ENCODE assay signal across 3 cellular contexts in the genomic region with DNA sequence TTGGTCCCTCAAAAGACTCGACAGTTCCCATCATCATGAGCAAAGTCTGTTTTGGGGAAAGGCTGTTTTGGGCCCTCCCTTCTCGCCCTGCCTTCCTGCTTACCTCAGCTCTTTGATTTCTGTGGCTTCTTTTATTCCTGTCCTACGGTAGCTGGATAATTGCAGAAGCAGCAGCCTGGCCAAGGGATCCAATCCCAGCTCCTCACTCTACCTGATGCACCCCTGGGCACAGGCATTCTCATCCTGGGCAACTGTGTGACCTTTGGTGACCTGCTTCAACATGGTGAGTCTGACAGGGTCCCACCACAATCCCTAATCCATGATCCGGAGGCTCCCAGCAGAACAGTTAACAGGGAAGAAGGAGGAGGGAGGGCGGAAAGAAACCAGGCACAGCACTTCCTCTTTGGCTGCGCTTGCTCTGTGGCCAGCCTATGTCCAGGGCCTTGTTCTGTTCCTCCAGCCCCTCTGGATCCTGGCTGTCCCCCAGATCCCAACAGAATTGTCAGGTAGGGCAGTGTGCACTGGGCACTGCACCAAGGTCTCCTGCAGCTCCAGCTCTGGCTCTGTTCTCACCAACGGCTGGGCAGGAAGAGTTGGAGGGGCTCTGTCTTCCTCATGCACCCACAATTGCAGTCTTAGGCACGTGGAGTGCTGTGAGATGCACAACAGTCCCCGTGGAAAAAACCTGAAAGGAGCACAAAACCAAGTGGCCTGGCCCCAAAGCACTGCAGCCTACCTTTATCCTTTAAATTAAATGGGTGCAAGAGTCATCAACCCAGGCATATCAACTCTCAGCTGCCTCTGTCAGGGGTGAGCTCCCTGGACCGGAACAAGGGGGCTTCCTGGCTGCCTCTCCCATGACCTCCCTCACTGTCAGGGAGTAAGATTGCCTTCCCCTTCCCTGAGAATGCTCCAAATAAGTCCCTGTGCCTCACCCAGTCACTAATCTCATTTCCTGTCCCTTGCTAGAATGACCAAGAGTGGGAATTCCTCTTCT.
A peak's percentile ranks its signal among the peaks of the same experiment; 100 is the strongest.
TF ChIP-seq lines count a peak whose summit lies in the region.

No MANE protein-coding gene starts in this region.

TF ChIP-seq in liver, 16 proteins besides CTCF, POLR2A, EP300 and RAD21:
- TF ChIP-seq NR2F2 (IDR thresholded peaks at IDR 0.05) (peak; percentile 10), SP1 (IDR thresholded peaks at IDR 0.05) (no peak), MAX (IDR thresholded peaks at IDR 0.05) (no peak)

TF ChIP-seq in HepG2, 621 proteins besides CTCF, POLR2A, EP300 and RAD21:
- TF ChIP-seq ZNF749 (CRISPR knock-in tag; IDR thresholded peaks at IDR 0.05; ENCODE audit: borderline replicate concordance), result no peak
TF ChIP-seq in HepG2: peak in this region for 0.

TF ChIP-seq in H1, 55 proteins besides CTCF, POLR2A, EP300 and RAD21:
- no peak for TF ChIP-seq E2F6 (IDR thresholded peaks at IDR 0.05)
- TF ChIP-seq KDM4A (IDR thresholded peaks at IDR 0.05; ENCODE audit: low read depth, low read length, severe bottlenecking), result no peak
- no peak for TF ChIP-seq TAF7 (optimal IDR thresholded peaks at IDR 0.05; ENCODE audit: borderline replicate concordance, low read depth, low read length)
- TF ChIP-seq TBP (IDR thresholded peaks at IDR 0.05; ENCODE audit: low read depth, low read length), result no peak
- no peak for TF ChIP-seq CBX5 (IDR thresholded peaks at IDR 0.05; ENCODE audit: low read depth, low read length)
- no peak for TF ChIP-seq YY1 (IDR thresholded peaks at IDR 0.05; ENCODE audit: low read depth, low read length)
- no peak for TF ChIP-seq CREB1 (IDR thresholded peaks at IDR 0.05)
- no peak for TF ChIP-seq CBX8 (IDR thresholded peaks at IDR 0.05; ENCODE audit: borderline replicate concordance, low read depth, low read length)
- no peak for TF ChIP-seq CEBPB (IDR thresholded peaks at IDR 0.05; ENCODE audit: low read depth, low read length)
- TF ChIP-seq CHD2 (IDR thresholded peaks at IDR 0.05; ENCODE audit: low read length), result no peak
- TF ChIP-seq SIN3A (conservative IDR thresholded peaks at IDR 0.05 in 1 of 2, IDR thresholded peaks at IDR 0.05 in 1 of 2; ENCODE audit: low read depth in 1 of 2, low read length in 2 of 2), result no peak
- TF ChIP-seq EGR1 (IDR thresholded peaks at IDR 0.05; ENCODE audit: borderline replicate concordance, low read depth, low read length), result no peak
- no peak for TF ChIP-seq HDAC2 (IDR thresholded peaks at IDR 0.05; ENCODE audit: borderline replicate concordance in 1 of 2, low read depth in 2 of 2, low read length in 2 of 2)
- no peak for TF ChIP-seq SP1 (IDR thresholded peaks at IDR 0.05; ENCODE audit: low read depth, low read length)
